Comparison of ENCODE assay signal across 17 cellular contexts in genomic region chr1:83978056-83978455, GRCh38.
"Had no signal": no experiment of that assay in that cellular context is flagged by ENCODE, and none has a peak within 500 bp of the region (broad histone marks: within the 10 kb centered on the region; RNA-seq: fewer than 3 reads in every experiment).

No MANE protein-coding gene starts in this region.

- DNase-seq: activated CD4-positive, alpha-beta T cell treated with anti-CD3 and anti-CD28 coated beads, Interleukin-2, amount 50 U/mL, for 4 hours; activated CD4-positive, CD25-positive, alpha-beta regulatory T cell treated with anti-CD3 and anti-CD28 coated beads, Interleukin-2, amount 50 U/mL, for 72 hours; activated naive CD4-positive, alpha-beta T cell treated with Interleukin-2 at 50 U/mL for 16 hours; activated T-cell treated with anti-CD3 and anti-CD28 coated beads for 4 hours; anterior cingulate cortex; brain microvascular endothelial cell; esophagus squamous epithelium; hypothalamus; kidney; left ventricle myocardium inferior; naive thymus-derived CD4-positive, alpha-beta T cell; pancreas; spleen; stimulated activated CD4-positive, alpha-beta T cell treated with anti-CD3 and anti-CD28 coated beads, Interleukin-1b, Interleukin-23, amount 100 ng/mL, for 48 hours; stimulated activated naive CD8-positive, alpha-beta T cell treated with anti-CD3 and anti-CD28 coated beads, Interleukin-15, amount 100 ng/mL, for 72 hours had no signal

- ATAC-seq: activated T-helper 17 cell treated with anti-CD3 and anti-CD28 coated beads, Interleukin-2, amount 50 U/mL, for 72 hours; naive thymus-derived CD4-positive, alpha-beta T cell; pancreas; sciatic nerve; stimulated activated naive CD8-positive, alpha-beta T cell treated with anti-CD3 and anti-CD28 coated beads, Interleukin-15, amount 100 ng/mL, for 72 hours had no signal
